In genomic region chr6:2385584-2385983, GRCh38 we compare ENCODE assay signal across 19 cellular contexts.
DNase-seq lines count a peak whose midpoint lies in the region; ATAC-seq and TF ChIP-seq lines count a peak whose summit lies in the region.
"Had no signal": no experiment of that assay in that cellular context is flagged by ENCODE, and none has a peak within 500 bp of the region (broad histone marks: within the 10 kb centered on the region; RNA-seq: fewer than 3 reads in every experiment).

No MANE protein-coding gene starts in this region.

- no peaks in the 10 kb centered on the region for H4K20me1 ChIP-seq in osteoblast (ENCODE audit: insufficient read depth, low read length)
- H4K20me1 ChIP-seq: BLaER1 had no signal

- TF ChIP-seq CTCF in BJ (IDR thresholded peaks at IDR 0.05; ENCODE audit: insufficient read depth, low read depth, low read length): no peak
- TF ChIP-seq CTCF in osteoblast (IDR thresholded peaks at IDR 0.05; ENCODE audit: extremely low read depth, low read depth, low read length): no peak

- CTCF ChIA-PET in BJ (lab: Yijun Ruan, JAX): no interaction called here

- no peaks in the 10 kb centered on the region for H3K9me3 ChIP-seq in MG63
- no peaks in the 10 kb centered on the region for H3K9me3 ChIP-seq in osteoblast (ENCODE audit: low read depth, low read length)
- H3K9me3 ChIP-seq: BLaER1 had no signal

- peak overlapping the region; percentile 52 for H2AFZ ChIP-seq in osteoblast (ENCODE audit: low read length)

- ATAC-seq in HG03095 (IDR thresholded peaks at IDR 0.05; ENCODE audit: unreplicated experiment): no peak
- ATAC-seq: CD8-positive, alpha-beta T cell; HCT116 had no signal

- H3K4me1 ChIP-seq in osteoblast (ENCODE audit: insufficient read depth, low read length): peaks cover 11% of the 10 kb centered on the region
- H3K4me1 ChIP-seq: BLaER1 had no signal

- H3K36me3 ChIP-seq in BJ (ENCODE audit: control insufficient read depth, insufficient read depth, low read length) (no peaks in the 10 kb centered on the region), MG63 (no peaks in the 10 kb centered on the region), osteoblast (ENCODE audit: insufficient read depth, low read length) (no peaks in the 10 kb centered on the region)
- H3K36me3 ChIP-seq: BLaER1 had no signal

- POLR2A ChIA-PET in BJ (lab: Charles Lee): interaction anchor here (1.2 kb wide), 1 partner anchor 11 kb away, joined by 9 read pairs; no protein-coding TSS in a partner anchor

- peak overlapping the region; percentile 1 for H3K27ac ChIP-seq in osteoblast (ENCODE audit: low read depth, low read length)
- H3K27ac ChIP-seq: BLaER1 had no signal

- DNase-seq in BJ (ENCODE audit: low read depth) (peak; percentile 33), MG63 (no peak), islet precursor cell (peak; percentile 29), osteoblast (ENCODE audit: insufficient read length, low spot score, missing footprints) (no peak), NOMO-1 treated with dmso at 0.1 percent for 144 hours (lab: John Stamatoyannopoulos, UW; ENCODE audit: unreplicated experiment) (no peak), CD1c-positive myeloid dendritic cell (ENCODE audit: extremely low spot score) (no peak)
- DNase-seq: AML-193; CD8-positive, alpha-beta T cell; COR-L47; DMS 273 treated with DMSO at 0.1 percent for 48 hours; DMS53; DND-41; EL; GOT3; H7; KG1 had no signal

- H3K27me3 ChIP-seq in BJ (ENCODE audit: control insufficient read depth, insufficient read depth, low read length): no peaks in the 10 kb centered on the region
- H3K27me3 ChIP-seq in MG63: no peaks in the 10 kb centered on the region
- H3K27me3 ChIP-seq in osteoblast (ENCODE audit: insufficient read depth, low read length): no peaks in the 10 kb centered on the region
- H3K27me3 ChIP-seq: BLaER1 had no signal

- H3K4me2 ChIP-seq in osteoblast (ENCODE audit: insufficient read depth, low read length): peak overlapping the region; percentile 59
- H3K4me2 ChIP-seq: BLaER1 had no signal

- H3K4me3 ChIP-seq in BJ (ENCODE audit: low read depth, low read length): no peak overlapping the region
- peak overlapping the region; percentile 15 for H3K4me3 ChIP-seq in MG63
- no peak overlapping the region for H3K4me3 ChIP-seq in osteoblast (ENCODE audit: insufficient read depth, low read length)
- H3K4me3 ChIP-seq: BLaER1 had no signal

- H3K79me2 ChIP-seq in osteoblast (ENCODE audit: insufficient read depth, low read length): no peaks in the 10 kb centered on the region

Comparison
In these comparisons a context has a peak if more than half of its experiments do, and no peak if none do; other contexts are left out.
1. DNase-seq: peak in BJ (single experiment) and islet precursor cell (single experiment); none in MG63 (single experiment), osteoblast (single experiment), NOMO-1 treated with dmso at 0.1 percent for 144 hours (single experiment) and CD1c-positive myeloid dendritic cell (single experiment).